In genomic region chr18:5311273-5312009, GRCh38 we compare ENCODE assay signal across 17 cellular contexts. TPM values are rescaled to one million over a fixed set of nuclear protein-coding genes. Genes with fewer than 3 reads are reported as not detected.
DNase-seq lines count a peak whose midpoint lies in the region; ATAC-seq, FAIRE-seq and TF ChIP-seq lines count a peak whose summit lies in the region.
"Had no signal": no experiment of that assay in that cellular context is flagged by ENCODE, and none has a peak within 500 bp of the region (broad histone marks: within the 10 kb centered on the region; RNA-seq: fewer than 3 reads in every experiment).

No MANE protein-coding gene starts in this region.

- H3K27ac ChIP-seq in CD8-positive, alpha-beta memory T cell (ENCODE audit: low read depth, low read length), result no peak overlapping the region
- no peak overlapping the region for H3K27ac ChIP-seq in H1 (ENCODE audit: low read depth, low read length)
- no peak overlapping the region for H3K27ac ChIP-seq in pancreas

- H2BK20ac ChIP-seq in H1 (ENCODE audit: low read length), result no peak overlapping the region

- no peak overlapping the region for H3K4me3 ChIP-seq in CD8-positive, alpha-beta memory T cell (ENCODE audit: low read length)
- no peak overlapping the region for H3K4me3 ChIP-seq in H1 (ENCODE audit: extremely low read depth in 1 of 4, insufficient read depth in 2 of 4, low read depth in 3 of 4, low read length in 4 of 4)
- no peak overlapping the region for H3K4me3 ChIP-seq in pancreas

- no peak overlapping the region for H2BK15ac ChIP-seq in H1 (ENCODE audit: low read length)

- no peaks in the 10 kb centered on the region for H3K27me3 ChIP-seq in CD8-positive, alpha-beta memory T cell (ENCODE audit: insufficient read depth, low read length, poor library complexity, severe bottlenecking)
- H3K27me3 ChIP-seq in H1 (replicated peaks in 1 of 4; ENCODE audit: control insufficient read depth in 3 of 4, extremely low read depth in 1 of 4, insufficient read depth in 3 of 4, low read length in 3 of 4), result no peaks in the 10 kb centered on the region
- H3K27me3 ChIP-seq in pancreas, result no peaks in the 10 kb centered on the region

- TF ChIP-seq CTCF in H1 (IDR thresholded peaks at IDR 0.05; ENCODE audit: control extremely low read depth in 1 of 3, insufficient read depth in 1 of 3, low read depth in 1 of 3, low read length in 3 of 3), result no peak
- no peak for TF ChIP-seq CTCF in pancreas (IDR thresholded peaks at IDR 0.05)
- TF ChIP-seq CTCF in glutamatergic neuron (IDR thresholded peaks at IDR 0.05; ENCODE audit: partially characterized antibody, unreplicated experiment), result no peak
- TF ChIP-seq CTCF in progenitor cell of endocrine pancreas (IDR thresholded peaks at IDR 0.05; ENCODE audit: unreplicated experiment), result no peak

- no peaks in the 10 kb centered on the region for H3K23me2 ChIP-seq in H1 (ENCODE audit: low read depth, low read length)

- no peak overlapping the region for H3K23ac ChIP-seq in H1 (ENCODE audit: insufficient read length)

- no peak overlapping the region for H2BK120ac ChIP-seq in H1 (replicated peaks; ENCODE audit: low read depth, low read length)

- TF ChIP-seq POLR2A in H1 (IDR thresholded peaks at IDR 0.05; ENCODE audit: control extremely low read depth in 1 of 2, low read depth in 2 of 2, low read length in 2 of 2), result no peak

- POLR2A ChIA-PET in CD8-positive, alpha-beta memory T cell (lab: Charles Lee), result interaction anchor here (0.5 kb wide), 1 partner anchor 15 kb away, joined by 3 read pairs; no protein-coding TSS in a partner anchor
- POLR2A ChIA-PET in H1 (lab: Charles Lee; ENCODE audit: partially characterized antibody), result interaction anchor here (1.7 kb wide), 1 partner anchor 15 kb away, joined by 5 read pairs; no protein-coding TSS in a partner anchor

- H4K5ac ChIP-seq in H1 (ENCODE audit: insufficient read length, low read depth, low read length), result no peak overlapping the region

- H4K91ac ChIP-seq in H1 (replicated peaks; ENCODE audit: insufficient read length, low read length), result no peak overlapping the region

- no peaks in the 10 kb centered on the region for H4K20me1 ChIP-seq in H1 (replicated peaks in 1 of 2; ENCODE audit: control insufficient read depth in 1 of 2, insufficient read depth in 2 of 2, low read length in 2 of 2)

- H3K36me3 Mint-ChIP-seq in CD8-positive, alpha-beta memory T cell, result no peaks in the 10 kb centered on the region
- H3K36me3 Mint-ChIP-seq in glutamatergic neuron (ENCODE audit: unreplicated experiment), result no peaks in the 10 kb centered on the region
- no peaks in the 10 kb centered on the region for H3K36me3 Mint-ChIP-seq in progenitor cell of endocrine pancreas (ENCODE audit: insufficient read depth)
- H3K36me3 Mint-ChIP-seq: stimulated activated memory B cell treated with anti-CD40 and anti-IgM and Interleukin-4, amounts not matched to agents 10 μg/mL and 1 μg/mL and 100 μg/mL, for 72 hours had no signal

- H3K27ac Mint-ChIP-seq in CD8-positive, alpha-beta memory T cell, result peak overlapping the region in 3 of 8 donors; percentile 18 to 52 (median 41)
- H3K27ac Mint-ChIP-seq in glutamatergic neuron (ENCODE audit: unreplicated experiment) (no peak overlapping the region), progenitor cell of endocrine pancreas (no peak overlapping the region)
- H3K27ac Mint-ChIP-seq: activated T-helper 2 cell treated with anti-CD3 and anti-CD28 coated beads, Interferon-gamma antibody, Interleukin-2, Interleukin-4, amounts not matched to agents 10 μg/mL and 5 μg/mL and 100 μg/mL, durations not matched to agents 14 hours and 24 hours and 36 hours had no signal

- ATAC-seq in pancreas (peak in 3 of 4 donors; percentile 49 to 67 (median 61)), HG03139 (IDR thresholded peaks at IDR 0.05; ENCODE audit: unreplicated experiment) (no peak)
- ATAC-seq: left ventricle myocardium superior; sciatic nerve; stimulated activated memory B cell treated with anti-CD40 and anti-IgM and Interleukin-4, amounts not matched to agents 10 μg/mL and 1 μg/mL and 100 μg/mL, for 72 hours had no signal

- intact Hi-C loops in pancreas (cut with DNase I), result no loop called here

- no peaks in the 10 kb centered on the region for H3K9me3 ChIP-seq in CD8-positive, alpha-beta memory T cell (ENCODE audit: low read length)
- H3K9me3 ChIP-seq in H1 (ENCODE audit: insufficient read depth in 2 of 2, low read depth in 1 of 2, low read length in 1 of 2) (no peaks in the 10 kb centered on the region), pancreas (no peaks in the 10 kb centered on the region)

- no peak overlapping the region for H3K14ac ChIP-seq in H1 (ENCODE audit: insufficient read length)

- H3K9me3 Mint-ChIP-seq in CD8-positive, alpha-beta memory T cell, result no peaks in the 10 kb centered on the region
- H3K9me3 Mint-ChIP-seq in glutamatergic neuron (ENCODE audit: unreplicated experiment) (no peaks in the 10 kb centered on the region), progenitor cell of endocrine pancreas (ENCODE audit: low read depth) (no peaks in the 10 kb centered on the region)
- H3K9me3 Mint-ChIP-seq: activated T-helper 2 cell treated with anti-CD3 and anti-CD28 coated beads, Interferon-gamma antibody, Interleukin-2, Interleukin-4, amounts not matched to agents 10 μg/mL and 5 μg/mL and 100 μg/mL, durations not matched to agents 14 hours and 24 hours and 36 hours; stimulated activated memory B cell treated with anti-CD40 and anti-IgM and Interleukin-4, amounts not matched to agents 10 μg/mL and 1 μg/mL and 100 μg/mL, for 72 hours had no signal

- H3K36me3 ChIP-seq in CD8-positive, alpha-beta memory T cell (ENCODE audit: insufficient read depth, low read length), result no peaks in the 10 kb centered on the region
- H3K36me3 ChIP-seq in H1 (ENCODE audit: control insufficient read depth in 2 of 4, insufficient read depth in 4 of 4, low read length in 3 of 4) (no peaks in the 10 kb centered on the region), pancreas (no peaks in the 10 kb centered on the region)

- CTCF ChIA-PET in CD8-positive, alpha-beta memory T cell (lab: Charles Lee), result no interaction called here
- CTCF ChIA-PET in H1 (lab: Charles Lee; ENCODE audit: partially characterized antibody), result no interaction called here

- no peak for TF ChIP-seq RAD21 in H1 (IDR thresholded peaks at IDR 0.05 in 1 of 2, conservative IDR thresholded peaks at IDR 0.05 in 1 of 2; ENCODE audit: low read depth in 2 of 2, low read length in 2 of 2)

- WGBS in H1 (ENCODE audit: extremely low coverage in 1 of 2, insufficient coverage in 1 of 2, insufficient read length in 1 of 2, insufficient replicate concordance in 2 of 2, low coverage in 1 of 2, low lambda C conversion rate in 2 of 2, missing lambda C conversion rate in 1 of 2), 2 experiments, result 91% methylated on average over 6 of the region's 6 CpGs; no CpG with 5 or more reads in 1 of the 2 experiments
- 24 to 31% methylated on average over 6 of the region's 6 CpGs for WGBS in pancreas, 2 donors

- no peak overlapping the region for H2BK5ac ChIP-seq in H1 (ENCODE audit: low read depth, low read length)

- H3K79me1 ChIP-seq in H1 (ENCODE audit: low read depth, low read length), result no peaks in the 10 kb centered on the region

- H3K4me1 Mint-ChIP-seq in CD8-positive, alpha-beta memory T cell, result peaks cover 24 to 29% (median 29%) of the 10 kb centered on the region in 3 donors
- H3K4me1 Mint-ChIP-seq in glutamatergic neuron (ENCODE audit: low read depth, unreplicated experiment) (no peaks in the 10 kb centered on the region), progenitor cell of endocrine pancreas (ENCODE audit: low read depth) (no peaks in the 10 kb centered on the region)

- H4K8ac ChIP-seq in H1 (ENCODE audit: extremely low read depth, insufficient read depth, low read length), result no peak overlapping the region

- no peak for DNase-seq in CD8-positive, alpha-beta memory T cell
- DNase-seq in HTR-8/SVneo (ENCODE audit: insufficient read length, low spot score), result peak; percentile 8
- DNase-seq in H1 (ENCODE audit: low read depth in 1 of 2, low spot score in 2 of 2), result no peak
- no peak for DNase-seq in pancreas
- no peak for DNase-seq in glutamatergic neuron
- no peak for DNase-seq in progenitor cell of endocrine pancreas (ENCODE audit: low spot score, unreplicated experiment)
- DNase-seq: activated CD4-positive, alpha-beta T cell treated with anti-CD3 and anti-CD28 coated beads for 4 hours; erythroblast; left ventricle myocardium superior; NCI-H187; NCI-H345; NK-92 treated with Interleukin-12 subunit alpha and Interleukin-12 subunit beta, amount 100 ng/mL, for 24 hours had no signal

- peaks cover 7% of the 10 kb centered on the region for H3K4me1 ChIP-seq in CD8-positive, alpha-beta memory T cell (ENCODE audit: insufficient read depth, low read length)
- H3K4me1 ChIP-seq in H1 (replicated peaks in 1 of 4; ENCODE audit: control insufficient read depth in 3 of 4, insufficient read depth in 4 of 4, low read length in 3 of 4), result no peaks in the 10 kb centered on the region
- H3K4me1 ChIP-seq in pancreas, result peaks cover 0 to 3% (median 0%) of the 10 kb centered on the region in 3 donors

- no peak overlapping the region for H2AK5ac ChIP-seq in H1 (ENCODE audit: low read depth, low read length)

- no peak overlapping the region for H3K9ac ChIP-seq in H1 (replicated peaks in 1 of 4; ENCODE audit: extremely low read depth in 1 of 4, low read depth in 3 of 4, low read length in 3 of 4)

- H3K79me2 ChIP-seq in H1 (ENCODE audit: control insufficient read depth in 1 of 2, insufficient read depth in 2 of 2, low read length in 2 of 2), result no peaks in the 10 kb centered on the region

- H3K4me2 ChIP-seq in H1 (ENCODE audit: insufficient read depth in 1 of 2, low read depth in 2 of 2, low read length in 2 of 2), result no peak overlapping the region

- H3K4ac ChIP-seq in H1 (replicated peaks; ENCODE audit: insufficient read length, low read depth, low read length), result no peak overlapping the region

- no peaks in the 10 kb centered on the region for H3K27me3 Mint-ChIP-seq in CD8-positive, alpha-beta memory T cell
- H3K27me3 Mint-ChIP-seq in glutamatergic neuron (ENCODE audit: unreplicated experiment), result no peaks in the 10 kb centered on the region
- no peaks in the 10 kb centered on the region for H3K27me3 Mint-ChIP-seq in progenitor cell of endocrine pancreas
- H3K27me3 Mint-ChIP-seq: stimulated activated memory B cell treated with anti-CD40 and anti-IgM and Interleukin-4, amounts not matched to agents 10 μg/mL and 1 μg/mL and 100 μg/mL, for 72 hours had no signal

- peak overlapping the region in 4 of 7 donors; percentile 5 to 37 (median 10) for H3K4me3 Mint-ChIP-seq in CD8-positive, alpha-beta memory T cell
- H3K4me3 Mint-ChIP-seq in glutamatergic neuron (ENCODE audit: unreplicated experiment) (no peak overlapping the region), progenitor cell of endocrine pancreas (ENCODE audit: low read depth) (no peak overlapping the region)
- H3K4me3 Mint-ChIP-seq: stimulated activated memory B cell treated with anti-CD40 and anti-IgM and Interleukin-4, amounts not matched to agents 10 μg/mL and 1 μg/mL and 100 μg/mL, for 72 hours had no signal

- H2BK12ac ChIP-seq in H1 (ENCODE audit: low read depth, low read length), result no peak overlapping the region

- H3K18ac ChIP-seq in H1 (ENCODE audit: extremely low read depth, low read length), result no peak overlapping the region

- no peak overlapping the region for H2AFZ ChIP-seq in H1 (ENCODE audit: low read length)

- no peak overlapping the region for H3K56ac ChIP-seq in H1 (replicated peaks; ENCODE audit: insufficient read length, low read depth, low read length)

- no peak for TF ChIP-seq EP300 in H1 (IDR thresholded peaks at IDR 0.05; ENCODE audit: borderline replicate concordance in 1 of 2, low read depth in 2 of 2, low read length in 2 of 2)

- FAIRE-seq in HTR-8/SVneo (lab: Jason Lieb, UNC) (no peak), H1 (lab: Jason Lieb, UNC) (no peak), pancreas (lab: Jason Lieb, UNC) (no peak)
- FAIRE-seq: TTC549 had no signal

RNA-seq across cellular contexts. Expression of gene ZBTB14, which starts 15.9 kb away (rescaled TPM):
- total RNA-seq in CD8-positive, alpha-beta memory T cell, result 10 to 100 TPM; 21.1 to 22.2 TPM
- 14.8 TPM for polyA plus RNA-seq in CD8-positive, alpha-beta memory T cell
- 15.8 and 18.3 TPM in 2 replicates for total RNA-seq in H1 (2021; fragmentation: NEBNext Ultra II Directional; extraction: Animal tissue kit (Norgen Biotek cat#: 25700))
- polyA plus RNA-seq in H1 (2011; rRNA removed) (4.6 and 5.2 TPM in 2 replicates), pancreas (1 to 10 TPM; 3.6 to 7.7 TPM)
- 10.7 TPM for polyA plus RNA-seq in H1 (2011; cell fraction: cytosol; rRNA removed)
- polyA plus RNA-seq in H1 (2011; cell fraction: nucleus; rRNA removed), result 7.0 TPM
- 8.0 to 15.1 TPM (median 9.7 TPM) in 4 replicates for polyA plus RNA-seq in H1 (2012, experiment 1 of 2)
- polyA plus RNA-seq in H1 (2012, experiment 2 of 2), result 2.6 TPM
- polyA plus RNA-seq in H1 (2013, experiment 1 of 2), result 10.8 TPM
- polyA plus RNA-seq in H1 (2013, experiment 2 of 2), result 8.7 TPM
- 11.4 and 14.2 TPM in 2 replicates for polyA minus RNA-seq in H1 (2011; rRNA and poly(A)+ RNA removed)
- polyA minus RNA-seq in H1 (2011; cell fraction: cytosol; rRNA and poly(A)+ RNA removed), result 9.8 TPM
- polyA minus RNA-seq in H1 (2011; cell fraction: nucleus; rRNA and poly(A)+ RNA removed), result 15.3 TPM
- total RNA-seq in pancreas (1 to 10 TPM; 4.8 to 7.9 (median 6.8) TPM), glutamatergic neuron (ENCODE audit: unreplicated experiment) (9.1 TPM), progenitor cell of endocrine pancreas (14.8 and 16.7 TPM in 2 replicates)

Comparison
In these comparisons a context has a peak if more than half of its experiments do, and no peak if none do; other contexts are left out.
1. H3K4me3 Mint-ChIP-seq: peak in CD8-positive, alpha-beta memory T cell (4 of 7); none in glutamatergic neuron (single experiment) and progenitor cell of endocrine pancreas (single experiment).